In the genomic region with DNA sequence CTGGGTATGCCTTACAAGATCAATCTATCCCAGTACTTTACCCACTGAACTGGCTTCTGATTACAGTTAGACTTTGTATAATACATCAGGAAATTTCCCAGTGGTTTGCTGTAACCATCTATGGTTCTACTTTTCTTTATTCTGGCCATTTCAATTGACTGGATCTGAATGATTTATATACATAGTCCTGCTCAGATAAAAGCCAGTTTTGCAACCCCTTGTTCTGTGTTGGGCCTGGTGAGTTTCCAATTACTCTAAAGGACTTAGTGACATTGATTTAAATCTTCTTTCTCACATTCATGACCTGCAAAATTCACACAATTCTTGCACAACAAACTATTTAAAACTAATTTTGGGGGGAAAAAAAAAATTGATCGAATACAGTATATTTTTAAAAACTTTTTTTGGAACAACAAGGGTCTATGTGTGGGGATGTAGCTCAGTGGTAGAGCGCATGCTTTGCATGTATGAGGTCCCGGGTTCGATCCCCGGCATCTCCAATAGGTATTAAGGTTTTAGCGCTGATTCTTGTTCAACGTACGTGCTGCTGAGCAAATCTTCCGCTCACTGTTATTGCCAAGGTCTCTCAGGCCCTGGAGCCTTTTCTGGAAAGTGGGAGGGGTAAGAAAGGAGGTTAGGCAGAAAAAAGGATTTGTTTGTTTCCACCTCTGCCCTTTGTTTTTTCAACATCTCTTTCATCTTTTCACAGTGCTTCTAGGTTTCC, we compare ENCODE assay signal across 8 cellular contexts.
DNase-seq lines count a peak whose midpoint lies in the region; ATAC-seq lines count a peak whose summit lies in the region.

No MANE protein-coding gene starts in this region.

- ATAC-seq in HG03175 (IDR thresholded peaks at IDR 0.05; ENCODE audit: unreplicated experiment), result no peak

- peak; percentile 84 for DNase-seq in ELF-1 (ENCODE audit: low read depth, low spot score)
- DNase-seq in KG1 (lab: John Stamatoyannopoulos, UW), result peak; percentile 49
- DNase-seq in activated CD4-positive, CD25-positive, alpha-beta regulatory T cell treated with anti-CD3 and anti-CD28 coated beads, Interleukin-2, amount 50 U/mL, for 72 hours, result peak; percentile 45
- DNase-seq in kidney tubule cell (ENCODE audit: low spot score), result peak; percentile 87
- no peak for DNase-seq in GM19238 (ENCODE audit: insufficient read length, low spot score)
- no peak for DNase-seq in AML-193 (lab: John Stamatoyannopoulos, UW)
- DNase-seq in activated gamma-delta T cell (lab: John Stamatoyannopoulos, UW), result no peak

Comparison
In these comparisons a context has a peak if more than half of its experiments do, and no peak if none do; other contexts are left out.
1. DNase-seq: peak in ELF-1 (single experiment), KG1 (single experiment), activated CD4-positive, CD25-positive, alpha-beta regulatory T cell treated with anti-CD3 and anti-CD28 coated beads, Interleukin-2, amount 50 U/mL, for 72 hours (single experiment) and kidney tubule cell (single experiment); none in GM19238 (single experiment), AML-193 (0 of 2) and activated gamma-delta T cell (single experiment).